ENCODE assay signal across 21 cellular contexts in the genomic region with DNA sequence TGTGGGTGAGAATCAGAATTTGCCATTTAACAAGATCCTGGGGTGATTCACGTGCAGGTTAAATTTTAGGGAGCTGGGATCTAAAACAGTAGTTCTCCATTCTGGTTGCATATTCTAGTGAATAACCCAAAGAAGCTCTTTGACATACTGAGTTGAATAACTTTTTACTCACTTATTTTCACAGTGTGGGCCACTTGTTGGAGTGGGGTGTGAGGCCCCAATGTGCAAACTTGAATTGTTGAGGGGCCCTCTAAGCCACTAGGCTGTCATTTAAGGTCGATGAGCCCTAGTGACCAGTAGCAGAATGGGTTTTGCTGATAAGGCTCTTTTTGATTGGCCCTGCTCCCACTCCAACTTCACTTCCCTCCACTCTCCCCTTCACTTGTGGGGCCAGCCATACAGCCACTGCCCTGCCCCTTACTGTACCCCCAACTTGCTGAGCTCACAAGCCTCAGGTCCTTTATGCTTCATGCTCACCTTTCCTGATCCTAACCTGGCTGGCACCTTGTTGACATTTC.
"Had no signal": no experiment of that assay in that cellular context is flagged by ENCODE, and none has a peak within 500 bp of the region (broad histone marks: within the 10 kb centered on the region; RNA-seq: fewer than 3 reads in every experiment).

No MANE protein-coding gene starts in this region.

- H3K27ac ChIP-seq: ascending aorta, breast epithelium, thyroid gland, VCaP had no signal

- H3K9me3 ChIP-seq: ascending aorta, breast epithelium, spleen, thyroid gland had no signal

- H3K36me3 ChIP-seq: ascending aorta, breast epithelium, spleen, thyroid gland had no signal

- H3K4me1 ChIP-seq: ascending aorta, breast epithelium, thyroid gland had no signal

- H3K27ac Mint-ChIP-seq: activated CD4-positive, alpha-beta memory T cell treated with anti-CD3 and anti-CD28 coated beads for 36 hours had no signal

- DNase-seq: activated CD4-positive, alpha-beta memory T cell treated with anti-CD3 and anti-CD28 coated beads for 36 hours; activated effector memory CD4-positive, alpha-beta T cell treated with Interleukin-2 at 50 U/mL for 16 hours; activated T-cell treated with anti-CD3 and anti-CD28 coated beads, Interleukin-2, amount 50 U/mL, for 4 hours; cerebellar nuclear complex; cortex of kidney; hypothalamus; kidney; occipital lobe; posterior cingulate gyrus; spleen; stimulated activated CD4-positive, alpha-beta T cell treated with anti-CD3 and anti-CD28 coated beads, Interleukin-4, amount 100 ng/mL, for 4 hours; stimulated activated naive CD4-positive, alpha-beta T cell treated with Interleukin-2 at 50 U/mL for 16 hours; T-helper 1 cell; T1000; thyroid gland had no signal

- ATAC-seq: activated T-cell treated with anti-CD3 and anti-CD28 coated beads, Interleukin-2, amount 50 U/mL, for 4 hours; left lobe of liver had no signal

- H3K4me3 ChIP-seq: ascending aorta, breast epithelium, lung, spleen, thyroid gland had no signal

- H3K4me3 Mint-ChIP-seq: activated CD4-positive, alpha-beta memory T cell treated with anti-CD3 and anti-CD28 coated beads for 36 hours; activated naive CD4-positive, alpha-beta T cell treated with anti-CD3 and anti-CD28 coated beads, Interleukin-2, amount 50 U/mL, for 24 hours; activated T-cell treated with anti-CD3 and anti-CD28 coated beads, Interleukin-2, amount 50 U/mL, for 4 hours had no signal

- H3K27me3 Mint-ChIP-seq: activated CD4-positive, alpha-beta memory T cell treated with anti-CD3 and anti-CD28 coated beads for 36 hours; activated naive CD4-positive, alpha-beta T cell treated with anti-CD3 and anti-CD28 coated beads, Interleukin-2, amount 50 U/mL, for 24 hours had no signal

- H3K27me3 ChIP-seq: ascending aorta, breast epithelium, spleen, thyroid gland had no signal

- H3K9me3 Mint-ChIP-seq: activated CD4-positive, alpha-beta memory T cell treated with anti-CD3 and anti-CD28 coated beads for 36 hours had no signal
